ENCODE assay signal across 9 cellular contexts in the genomic region with DNA sequence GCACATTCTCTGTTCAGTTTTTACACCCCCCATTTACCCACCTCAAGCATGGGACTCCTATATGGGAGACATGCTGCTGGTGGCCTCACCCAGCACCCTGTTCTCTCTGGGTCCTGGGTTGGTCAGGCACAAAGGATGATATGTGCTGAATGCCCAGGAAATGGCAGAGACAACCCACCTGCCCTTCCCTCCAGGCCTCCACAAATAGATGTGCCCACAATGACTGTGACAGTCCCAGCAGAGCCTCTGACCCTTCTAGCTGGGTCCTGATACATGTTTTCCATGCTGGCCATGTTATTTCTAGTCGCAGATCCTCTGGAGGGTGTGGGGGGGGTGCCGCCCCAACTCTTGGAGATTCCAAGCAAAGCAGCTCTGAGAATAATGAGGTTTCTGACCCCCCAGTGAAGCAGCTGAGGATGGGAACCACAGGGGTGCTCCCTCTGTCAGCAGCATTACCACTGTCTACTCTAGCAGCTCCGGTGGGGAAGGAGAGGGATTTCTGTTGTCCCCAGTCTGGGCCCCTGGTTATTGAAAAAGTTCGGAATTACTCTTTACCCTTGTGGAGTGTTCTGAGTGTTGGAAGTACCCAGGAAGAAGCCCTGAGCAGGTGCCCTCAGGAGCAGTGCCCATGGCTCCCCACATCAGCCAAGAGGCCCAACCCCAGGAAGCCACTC. TPM values are rescaled to one million over a fixed set of nuclear protein-coding genes. Genes with fewer than 3 reads are reported as not detected.
DNase-seq lines count a peak whose midpoint lies in the region; TF ChIP-seq lines count a peak whose summit lies in the region.
"Had no signal": no experiment of that assay in that cellular context is flagged by ENCODE, and none has a peak within 500 bp of the region (broad histone marks: within the 10 kb centered on the region; RNA-seq: fewer than 3 reads in every experiment).

No MANE protein-coding gene starts in this region.

- peaks cover 28 to 43% (median 40%) of the 10 kb centered on the region in 4 donors for H3K36me3 ChIP-seq in esophagus muscularis mucosa
- peaks cover 23 to 46% (median 42%) of the 10 kb centered on the region in 4 donors for H3K36me3 ChIP-seq in stomach

- H3K27ac Mint-ChIP-seq in activated CD4-positive, alpha-beta T cell treated with anti-CD3 and anti-CD28 coated beads, Interleukin-2, amount 10 ng/mL, durations not matched to agents 24 days and 14 days: no peak overlapping the region

- no peaks in the 10 kb centered on the region for H3K27me3 Mint-ChIP-seq in activated CD4-positive, alpha-beta T cell treated with anti-CD3 and anti-CD28 coated beads, Interleukin-2, amount 10 ng/mL, durations not matched to agents 24 days and 14 days

- H3K4me3 Mint-ChIP-seq in activated CD4-positive, alpha-beta T cell treated with anti-CD3 and anti-CD28 coated beads, Interleukin-2, amount 10 ng/mL, durations not matched to agents 24 days and 14 days: peak overlapping the region; percentile 90

- no peak for TF ChIP-seq EP300 in esophagus muscularis mucosa (IDR thresholded peaks at IDR 0.05)
- no peak for TF ChIP-seq EP300 in stomach (IDR thresholded peaks at IDR 0.05)

- H3K4me1 Mint-ChIP-seq in activated CD4-positive, alpha-beta T cell treated with anti-CD3 and anti-CD28 coated beads, Interleukin-2, amount 10 ng/mL, durations not matched to agents 24 days and 14 days: peaks cover 73% of the 10 kb centered on the region

- H3K4me3 ChIP-seq in esophagus muscularis mucosa (peak overlapping the region in 2 of 4 donors; percentile 67 to 68), stomach (no peak overlapping the region)

- H3K27ac ChIP-seq in esophagus muscularis mucosa (replicated peaks in 1 of 4): peak overlapping the region; percentile 84 to 90 (median 88)
- H3K27ac ChIP-seq in stomach: peak overlapping the region in 3 of 5 donors; percentile 84 to 89 (median 87)

- no peaks in the 10 kb centered on the region for H3K9me3 Mint-ChIP-seq in activated CD4-positive, alpha-beta T cell treated with anti-CD3 and anti-CD28 coated beads, Interleukin-2, amount 10 ng/mL, durations not matched to agents 24 days and 14 days

- no peak for TF ChIP-seq POLR2A in esophagus muscularis mucosa (IDR thresholded peaks at IDR 0.05; ENCODE audit: low read depth)
- no peak for TF ChIP-seq POLR2A in stomach (IDR thresholded peaks at IDR 0.05)

- 67% methylated on average over 2 of the region's 4 CpGs for WGBS in esophagus muscularis mucosa
- 60 to 80% (median 71%) methylated on average over 4 of the region's 4 CpGs for WGBS in stomach, 5 donors

- H3K9me3 ChIP-seq in esophagus muscularis mucosa (no peaks in the 10 kb centered on the region), stomach (no peaks in the 10 kb centered on the region)

- intact Hi-C loops in activated CD4-positive, alpha-beta T cell treated with anti-CD3 and anti-CD28 coated beads, Interleukin-2, amount 10 ng/mL, durations not matched to agents 24 days and 14 days (cut with micrococcal nuclease): no loop called here
- intact Hi-C loops in esophagus muscularis mucosa (cut with DNase I): no loop called here
- intact Hi-C loops in stomach (cut with DNase I; ENCODE audit: low total_unique reads): no loop called here

- no peaks in the 10 kb centered on the region for H3K27me3 ChIP-seq in esophagus muscularis mucosa
- H3K27me3 ChIP-seq in stomach: no peaks in the 10 kb centered on the region

- H3K4me1 ChIP-seq in esophagus muscularis mucosa (peaks cover 29 to 39% (median 31%) of the 10 kb centered on the region in 4 donors), stomach (peaks cover 26 to 51% (median 36%) of the 10 kb centered on the region in 4 donors)

- H3K36me3 Mint-ChIP-seq in activated CD4-positive, alpha-beta T cell treated with anti-CD3 and anti-CD28 coated beads, Interleukin-2, amount 10 ng/mL, durations not matched to agents 24 days and 14 days (ENCODE audit: low read depth): peaks cover 55% of the 10 kb centered on the region

- DNase-seq in activated CD4-positive, alpha-beta T cell treated with anti-CD3 and anti-CD28 coated beads, Interleukin-2, amount 10 ng/mL, durations not matched to agents 24 days and 14 days: peak; percentile 59
- no peak for DNase-seq in activated CD4-positive, alpha-beta T cell treated with anti-CD3 and anti-CD28 coated beads, Interleukin-2, amount 50 U/mL, for 4 hours
- no peak for DNase-seq in esophagus muscularis mucosa (ENCODE audit: extremely low spot score)
- DNase-seq in stomach: no peak
- no peak for DNase-seq in NCI-H2029 treated with DMSO at 0.1 percent for 48 hours (lab: John Stamatoyannopoulos, UW)
- DNase-seq in putamen (ENCODE audit: low spot score): no peak
- DNase-seq: activated CD8-positive, alpha-beta memory T cell treated with anti-CD3 and anti-CD28 coated beads, Interleukin-2, amount 50 U/mL, for 48 hours; KBM-7 had no signal

- no peak for TF ChIP-seq CTCF in esophagus muscularis mucosa (IDR thresholded peaks at IDR 0.05)
- no peak for TF ChIP-seq CTCF in stomach (IDR thresholded peaks at IDR 0.05)

RNA-seq across cellular contexts. Expression of a gene that starts 1.2 kb away (rescaled TPM):
- total RNA-seq in activated CD4-positive, alpha-beta T cell treated with anti-CD3 and anti-CD28 coated beads, Interleukin-2, amount 10 ng/mL, durations not matched to agents 24 days and 14 days: 37.1 and 38.1 TPM in 2 replicates
- total RNA-seq in esophagus muscularis mucosa (1 to 10 TPM; 5.0 to 7.8 (median 6.5) TPM), stomach (10 to 100 TPM in 1 of 5 donors, 1 to 10 TPM in 1, under 1 TPM in 1, not detected in 2; 0.45 to 27.8 (median 5.3) TPM)
- polyA plus RNA-seq in stomach: 10 to 100 TPM in 2 of 3 donors, 1 to 10 TPM in 1; 8.7 to 11.8 (median 10.7) TPM

RNA-seq across cellular contexts. Expression of a gene that starts 6.3 kb away (rescaled TPM):
- 6.1 and 6.4 TPM in 2 replicates for total RNA-seq in activated CD4-positive, alpha-beta T cell treated with anti-CD3 and anti-CD28 coated beads, Interleukin-2, amount 10 ng/mL, durations not matched to agents 24 days and 14 days
- total RNA-seq in esophagus muscularis mucosa: 1 to 10 TPM in 3 of 4 donors, under 1 TPM in 1; 0.66 to 2.1 (median 1.1) TPM
- 1 to 10 TPM in 4 of 5 donors, not detected in 1; 2.3 to 5.5 (median 2.9) TPM for total RNA-seq in stomach
- polyA plus RNA-seq in stomach: 1 to 10 TPM; 1.3 to 2.1 (median 1.7) TPM

RNA-seq across cellular contexts. Expression of a gene that starts 9.7 kb away (rescaled TPM):
- 0.12 TPM in 1 of 2 replicates, not detected in the other for total RNA-seq in activated CD4-positive, alpha-beta T cell treated with anti-CD3 and anti-CD28 coated beads, Interleukin-2, amount 10 ng/mL, durations not matched to agents 24 days and 14 days
- total RNA-seq in esophagus muscularis mucosa (not detected), stomach (not detected)
- not detected for polyA plus RNA-seq in stomach
- total RNA-seq: RPMI7951 had no signal

RNA-seq across cellular contexts. Expression of a gene that starts 19.7 kb away (rescaled TPM):
- 105 and 106 TPM in 2 replicates for total RNA-seq in activated CD4-positive, alpha-beta T cell treated with anti-CD3 and anti-CD28 coated beads, Interleukin-2, amount 10 ng/mL, durations not matched to agents 24 days and 14 days
- total RNA-seq in esophagus muscularis mucosa (10 to 100 TPM; 43.6 to 88.4 (median 70.4) TPM), stomach (10 to 100 TPM; 20.6 to 48.1 (median 28.0) TPM)
- 10 to 100 TPM in 2 of 3 donors, 1 to 10 TPM in 1; 9.8 to 18.4 (median 12.1) TPM for polyA plus RNA-seq in stomach

RNA-seq across cellular contexts. Expression of a gene that starts 23.0 kb away (rescaled TPM):
- 10.6 and 10.9 TPM in 2 replicates for total RNA-seq in activated CD4-positive, alpha-beta T cell treated with anti-CD3 and anti-CD28 coated beads, Interleukin-2, amount 10 ng/mL, durations not matched to agents 24 days and 14 days
- total RNA-seq in esophagus muscularis mucosa: 1 to 10 TPM; 6.6 to 10.0 (median 8.2) TPM
- 100 to 1,000 TPM in 1 of 5 donors, 10 to 100 TPM in 4; 19.1 to 169 (median 27.1) TPM for total RNA-seq in stomach
- polyA plus RNA-seq in stomach: 10 to 100 TPM; 11.6 to 14.3 (median 13.4) TPM
